Comparison of ENCODE assay signal across 17 cellular contexts in genomic region chr3:102447272-102447671, GRCh38. TPM values are rescaled to one million over a fixed set of nuclear protein-coding genes. Genes with fewer than 3 reads are reported as not detected.
DNase-seq lines count a peak whose midpoint lies in the region; ATAC-seq and TF ChIP-seq lines count a peak whose summit lies in the region.
"Had no signal": no experiment of that assay in that cellular context is flagged by ENCODE, and none has a peak within 500 bp of the region (broad histone marks: within the 10 kb centered on the region; RNA-seq: fewer than 3 reads in every experiment).

No MANE protein-coding gene starts in this region.

- DNase-seq in ELR (ENCODE audit: low read depth): peak; percentile 68
- peak; percentile 6 for DNase-seq in RPMI7951 (ENCODE audit: low read depth)
- DNase-seq in choroid plexus epithelial cell (ENCODE audit: low read depth): peak; percentile 87
- peak; percentile 8 for DNase-seq in fibroblast of the conjunctiva (ENCODE audit: low read depth)
- no peak for DNase-seq in T-helper 9 cell
- DNase-seq in activated T-cell treated with anti-CD3 and anti-CD28 coated beads, Interleukin-2, amount 50 U/mL, for 1 hour: no peak
- DNase-seq in activated T-cell treated with anti-CD3 and anti-CD28 coated beads, Interleukin-2, amount 50 U/mL, for 48 hours: no peak
- DNase-seq: Caco-2, NCI-H1048, NCI-H2107, NCI-H226, NCI-H526, SHP77 had no signal

- no peak for TF ChIP-seq CTCF in choroid plexus epithelial cell (conservative IDR thresholded peaks at IDR 0.05; ENCODE audit: low read depth, low read length)

- H3K4me3 ChIP-seq in choroid plexus epithelial cell (ENCODE audit: low read depth, low read length): no peak overlapping the region
- H3K4me3 ChIP-seq: GM12878 had no signal

- no peak for ATAC-seq in GM19463 (IDR thresholded peaks at IDR 0.05; ENCODE audit: unreplicated experiment)
- ATAC-seq: GM12878 had no signal

RNA-seq across cellular contexts. Expression of gene ZPLD1, which starts 12.5 kb away (rescaled TPM):
- total RNA-seq in RPMI7951 (2014; rRNA removed; shearing (Covaris generic)): 0.20 TPM in 1 of 2 replicates, not detected in the other
- total RNA-seq: A172, Caco-2, G401, GM12878 had no signal

Comparison
In these comparisons a context has a peak if more than half of its experiments do, and no peak if none do; other contexts are left out.
1. DNase-seq: peak in ELR (single experiment), RPMI7951 (single experiment), choroid plexus epithelial cell (single experiment) and fibroblast of the conjunctiva (single experiment); none in T-helper 9 cell (single experiment), activated T-cell treated with anti-CD3 and anti-CD28 coated beads, Interleukin-2, amount 50 U/mL, for 1 hour (single experiment) and activated T-cell treated with anti-CD3 and anti-CD28 coated beads, Interleukin-2, amount 50 U/mL, for 48 hours (0 of 2).